Comparison of ENCODE assay signal across 8 cellular contexts in the genomic region with DNA sequence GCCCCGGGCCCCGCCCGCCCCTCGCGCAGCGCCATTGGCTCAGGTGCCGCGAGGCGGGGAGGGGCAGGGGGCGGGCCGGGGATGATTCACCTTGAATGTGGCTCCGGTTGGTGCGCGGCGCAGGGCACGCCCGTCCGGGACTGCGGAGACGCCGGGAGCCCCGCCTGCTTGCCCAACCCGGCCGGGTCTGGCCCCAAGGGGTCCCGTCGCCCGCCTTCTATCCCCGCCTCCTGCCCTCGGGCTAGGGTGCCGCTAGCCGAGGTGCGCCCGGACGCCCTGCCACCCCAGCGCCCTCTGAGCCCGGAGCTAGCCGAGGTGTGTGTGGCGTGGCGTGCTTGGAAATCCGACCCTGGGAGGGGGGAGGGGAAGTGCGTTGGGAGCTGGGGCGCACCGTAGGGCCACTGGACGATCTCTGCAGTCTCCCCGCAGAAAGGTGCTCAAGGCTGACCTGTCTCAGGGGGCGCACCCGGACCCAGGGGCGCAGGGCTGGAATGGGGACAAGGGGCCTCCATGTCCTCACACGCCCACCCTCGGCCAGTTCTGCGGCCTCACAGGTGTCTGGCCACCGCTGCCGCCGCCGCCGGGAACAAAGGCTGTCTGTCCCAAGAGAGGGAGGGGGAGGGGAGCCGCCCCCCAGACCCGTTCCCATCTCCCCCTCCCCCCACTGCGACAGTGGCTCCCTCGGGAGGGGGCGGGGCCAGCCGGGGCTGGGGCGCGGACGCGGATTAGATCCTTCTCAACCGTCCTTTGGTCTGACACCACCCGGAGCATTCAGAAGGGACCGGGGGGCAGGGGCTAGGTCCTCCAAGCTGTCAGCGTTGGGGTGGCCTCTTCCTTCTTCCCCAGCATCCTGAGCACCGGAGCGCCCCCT.
DNase-seq lines count a peak whose midpoint lies in the region; ATAC-seq and TF ChIP-seq lines count a peak whose summit lies in the region.

No MANE protein-coding gene starts in this region.

- peak; percentile 98 for DNase-seq in DMS53 (lab: John Stamatoyannopoulos, UW)
- DNase-seq in NCI-H748 treated with DMSO at 0.1 percent for 48 hours (lab: John Stamatoyannopoulos, UW), result peak; percentile 77
- peak; percentile 76 for DNase-seq in activated CD8-positive, alpha-beta memory T cell treated with anti-CD3 and anti-CD28 coated beads, Interleukin-2, amount 10 ng/mL, durations not matched to agents 7 days and 5 days
- DNase-seq in esophagus squamous epithelium (lab: John Stamatoyannopoulos, UW), result no peak
- DNase-seq in psoas muscle, result peak; percentile 66 to 73
- peak; percentile 77 for DNase-seq in ureter (ENCODE audit: low spot score)

- TF ChIP-seq CTCF in esophagus squamous epithelium (IDR thresholded peaks at IDR 0.05), result no peak
- no peak for TF ChIP-seq CTCF in psoas muscle (IDR thresholded peaks at IDR 0.05)

- H3K27ac Mint-ChIP-seq in activated CD8-positive, alpha-beta memory T cell treated with anti-CD3 and anti-CD28 coated beads, Interleukin-2, amount 10 ng/mL, durations not matched to agents 7 days and 5 days, result no peak overlapping the region

- peaks cover 71% of the 10 kb centered on the region for H3K27me3 Mint-ChIP-seq in activated CD8-positive, alpha-beta memory T cell treated with anti-CD3 and anti-CD28 coated beads, Interleukin-2, amount 10 ng/mL, durations not matched to agents 7 days and 5 days

- H3K4me3 ChIP-seq in esophagus squamous epithelium (peak overlapping the region; percentile 67 to 77 (median 70)), psoas muscle (peak overlapping the region; percentile 70)

- peaks cover 44 to 100% (median 65%) of the 10 kb centered on the region in 4 donors for H3K27me3 ChIP-seq in esophagus squamous epithelium
- peaks cover 0 to 86% (median 68%) of the 10 kb centered on the region in 3 donors for H3K27me3 ChIP-seq in psoas muscle (ENCODE audit: insufficient read depth in 3 of 3, low read length in 2 of 3)

- ATAC-seq in HG03135 (IDR thresholded peaks at IDR 0.05; ENCODE audit: unreplicated experiment) (peak; percentile 47), psoas muscle (peak; percentile 72 to 85 (median 81)), GM19023 (IDR thresholded peaks at IDR 0.05; ENCODE audit: unreplicated experiment) (no peak)
- peak; percentile 77 for ATAC-seq in activated CD8-positive, alpha-beta memory T cell treated with anti-CD3 and anti-CD28 coated beads, Interleukin-2, amount 10 ng/mL, durations not matched to agents 7 days and 5 days

- CTCF ChIA-PET in activated CD8-positive, alpha-beta memory T cell treated with anti-CD3 and anti-CD28 coated beads, Interleukin-2, amount 10 ng/mL, durations not matched to agents 7 days and 5 days (lab: Charles Lee), result interaction anchor here (1.3 to 2.1 kb wide), 2 partner anchors 46 to 49 kb away, joined by 3 to 8 read pairs; no protein-coding TSS in a partner anchor

- 2% methylated on average over 6 to 8 of the region's 72 CpGs for WGBS in esophagus squamous epithelium, 2 donors
- WGBS in psoas muscle, 3 donors, result 0 to 1% (median 1%) methylated on average over 33 to 72 of the region's 72 CpGs

- no peaks in the 10 kb centered on the region for H3K36me3 ChIP-seq in esophagus squamous epithelium
- H3K36me3 ChIP-seq in psoas muscle (ENCODE audit: insufficient read depth in 1 of 2, low read depth in 1 of 2), result no peaks in the 10 kb centered on the region

- H3K27ac ChIP-seq in esophagus squamous epithelium (peak overlapping the region; percentile 82 to 95 (median 87)), psoas muscle (no peak overlapping the region)

- H3K4me1 ChIP-seq in esophagus squamous epithelium (peaks cover 50 to 74% (median 59%) of the 10 kb centered on the region in 3 donors), psoas muscle (peaks cover 22% of the 10 kb centered on the region)

- intact Hi-C loops in esophagus squamous epithelium (cut with DNase I), result no loop called here
- intact Hi-C loops in psoas muscle (cut with DNase I), result no loop called here

- H3K9me3 Mint-ChIP-seq in activated CD8-positive, alpha-beta memory T cell treated with anti-CD3 and anti-CD28 coated beads, Interleukin-2, amount 10 ng/mL, durations not matched to agents 7 days and 5 days (ENCODE audit: low read depth), result no peaks in the 10 kb centered on the region

- peak in 1 of 4 donors; percentile 27 for TF ChIP-seq POLR2A in esophagus squamous epithelium (IDR thresholded peaks at IDR 0.05)

- no peaks in the 10 kb centered on the region for H3K9me3 ChIP-seq in esophagus squamous epithelium
- no peaks in the 10 kb centered on the region for H3K9me3 ChIP-seq in psoas muscle

- peaks cover 2% of the 10 kb centered on the region for H3K36me3 Mint-ChIP-seq in activated CD8-positive, alpha-beta memory T cell treated with anti-CD3 and anti-CD28 coated beads, Interleukin-2, amount 10 ng/mL, durations not matched to agents 7 days and 5 days

- H3K4me1 Mint-ChIP-seq in activated CD8-positive, alpha-beta memory T cell treated with anti-CD3 and anti-CD28 coated beads, Interleukin-2, amount 10 ng/mL, durations not matched to agents 7 days and 5 days, result peaks cover 42% of the 10 kb centered on the region

- peak overlapping the region; percentile 58 for H3K4me3 Mint-ChIP-seq in activated CD8-positive, alpha-beta memory T cell treated with anti-CD3 and anti-CD28 coated beads, Interleukin-2, amount 10 ng/mL, durations not matched to agents 7 days and 5 days
